Comparison of ENCODE assay signal across 1 cellular context in the genomic region with DNA sequence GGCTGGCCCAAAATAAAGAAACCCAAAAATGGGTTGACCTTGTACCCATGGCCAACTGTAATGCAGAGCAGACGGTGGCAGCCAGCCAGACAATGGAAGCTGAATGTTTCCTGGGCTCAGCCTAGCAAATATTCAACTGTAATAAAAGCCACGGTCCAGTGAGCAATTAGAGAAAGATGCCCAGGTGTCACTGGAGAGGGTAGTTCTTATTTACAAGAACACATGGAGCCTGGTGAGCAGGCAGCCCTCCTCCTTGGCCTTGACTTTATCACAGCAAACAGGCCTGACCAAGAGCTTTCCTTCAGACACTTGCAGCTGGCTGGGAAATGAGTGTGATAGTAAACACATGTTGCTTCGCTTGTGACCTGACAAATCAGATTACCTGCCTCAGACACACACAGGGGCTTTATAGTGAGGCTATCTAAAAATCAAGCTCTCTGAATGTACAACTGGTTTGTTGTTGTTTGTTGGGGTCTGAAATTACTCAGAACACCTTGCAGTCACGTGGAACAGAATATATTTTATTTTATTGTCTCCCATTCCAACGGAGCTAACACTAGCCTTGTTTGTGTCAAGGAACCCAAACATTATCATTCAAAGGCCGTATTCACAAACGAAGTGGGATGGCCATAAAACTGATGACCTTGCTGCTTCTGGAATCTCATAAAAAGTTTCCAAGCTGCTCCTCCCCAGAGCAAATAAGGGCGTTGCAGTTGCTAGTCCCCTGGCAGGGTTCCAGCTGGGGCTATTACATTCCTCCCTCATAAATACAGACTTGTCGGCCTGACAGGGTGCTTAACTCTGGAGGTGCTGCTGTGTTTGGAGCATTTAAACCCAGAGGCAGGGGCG.
TF ChIP-seq lines count a peak whose summit lies in the region.

No MANE protein-coding gene starts in this region.

TF ChIP-seq in HepG2, 621 proteins besides CTCF, POLR2A, EP300 and RAD21 (continued from another document and continues in another):
- TF ChIP-seq, protein P1, sequence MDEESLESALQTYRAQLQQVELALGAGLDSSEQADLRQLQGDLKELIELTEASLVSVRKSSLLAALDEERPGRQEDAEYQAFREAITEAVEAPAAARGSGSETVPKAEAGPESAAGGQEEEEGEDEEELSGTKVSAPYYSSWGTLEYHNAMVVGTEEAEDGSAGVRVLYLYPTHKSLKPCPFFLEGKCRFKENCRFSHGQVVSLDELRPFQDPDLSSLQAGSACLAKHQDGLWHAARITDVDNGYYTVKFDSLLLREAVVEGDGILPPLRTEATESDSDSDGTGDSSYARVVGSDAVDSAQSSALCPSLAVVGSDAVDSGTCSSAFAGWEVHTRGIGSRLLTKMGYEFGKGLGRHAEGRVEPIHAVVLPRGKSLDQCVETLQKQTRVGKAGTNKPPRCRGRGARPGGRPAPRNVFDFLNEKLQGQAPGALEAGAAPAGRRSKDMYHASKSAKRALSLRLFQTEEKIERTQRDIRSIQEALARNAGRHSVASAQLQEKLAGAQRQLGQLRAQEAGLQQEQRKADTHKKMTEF (CRISPR knock-in tag; IDR thresholded peaks at IDR 0.05), result no peak
- TF ChIP-seq ZNF598 (CRISPR knock-in tag; IDR thresholded peaks at IDR 0.05; ENCODE audit: borderline replicate concordance), result no peak
- no peak for TF ChIP-seq ZNF569 (CRISPR knock-in tag; IDR thresholded peaks at IDR 0.05; ENCODE audit: borderline replicate concordance)
- no peak for TF ChIP-seq ZFP36L2 (CRISPR knock-in tag; IDR thresholded peaks at IDR 0.05)
- TF ChIP-seq ASH2L (IDR thresholded peaks at IDR 0.05; ENCODE audit: insufficient read length, low read depth, low read length), result no peak
- 0 out of 2 replicates have a peak, but pooled peaks have one; percentile 29 for TF ChIP-seq TP53 (CRISPR knock-in tag; conservative IDR thresholded peaks at IDR 0.05)
- TF ChIP-seq ZNF557 (CRISPR knock-in tag; IDR thresholded peaks at IDR 0.05), result no peak
- TF ChIP-seq, protein P2, sequence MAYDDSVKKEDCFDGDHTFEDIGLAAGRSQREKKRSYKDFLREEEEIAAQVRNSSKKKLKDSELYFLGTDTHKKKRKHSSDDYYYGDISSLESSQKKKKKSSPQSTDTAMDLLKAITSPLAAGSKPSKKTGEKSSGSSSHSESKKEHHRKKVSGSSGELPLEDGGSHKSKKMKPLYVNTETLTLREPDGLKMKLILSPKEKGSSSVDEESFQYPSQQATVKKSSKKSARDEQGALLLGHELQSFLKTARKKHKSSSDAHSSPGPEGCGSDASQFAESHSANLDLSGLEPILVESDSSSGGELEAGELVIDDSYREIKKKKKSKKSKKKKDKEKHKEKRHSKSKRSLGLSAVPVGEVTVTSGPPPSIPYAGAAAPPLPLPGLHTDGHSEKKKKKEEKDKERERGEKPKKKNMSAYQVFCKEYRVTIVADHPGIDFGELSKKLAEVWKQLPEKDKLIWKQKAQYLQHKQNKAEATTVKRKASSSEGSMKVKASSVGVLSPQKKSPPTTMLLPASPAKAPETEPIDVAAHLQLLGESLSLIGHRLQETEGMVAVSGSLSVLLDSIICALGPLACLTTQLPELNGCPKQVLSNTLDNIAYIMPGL (CRISPR knock-in tag; IDR thresholded peaks at IDR 0.05; ENCODE audit: borderline replicate concordance in 1 of 2, low read depth in 1 of 2), result 0 out of 4 replicates have a peak, but pooled peaks of 1 of the 2 experiments have one; percentile 27
- no peak for TF ChIP-seq ZNF326 (CRISPR knock-in tag; IDR thresholded peaks at IDR 0.05; ENCODE audit: borderline replicate concordance)
- 0 out of 2 replicates have a peak, but pooled peaks have one; percentile 14 for TF ChIP-seq REPIN1 (CRISPR knock-in tag; IDR thresholded peaks at IDR 0.05; ENCODE audit: borderline replicate concordance, low read depth)
- TF ChIP-seq, protein P3, sequence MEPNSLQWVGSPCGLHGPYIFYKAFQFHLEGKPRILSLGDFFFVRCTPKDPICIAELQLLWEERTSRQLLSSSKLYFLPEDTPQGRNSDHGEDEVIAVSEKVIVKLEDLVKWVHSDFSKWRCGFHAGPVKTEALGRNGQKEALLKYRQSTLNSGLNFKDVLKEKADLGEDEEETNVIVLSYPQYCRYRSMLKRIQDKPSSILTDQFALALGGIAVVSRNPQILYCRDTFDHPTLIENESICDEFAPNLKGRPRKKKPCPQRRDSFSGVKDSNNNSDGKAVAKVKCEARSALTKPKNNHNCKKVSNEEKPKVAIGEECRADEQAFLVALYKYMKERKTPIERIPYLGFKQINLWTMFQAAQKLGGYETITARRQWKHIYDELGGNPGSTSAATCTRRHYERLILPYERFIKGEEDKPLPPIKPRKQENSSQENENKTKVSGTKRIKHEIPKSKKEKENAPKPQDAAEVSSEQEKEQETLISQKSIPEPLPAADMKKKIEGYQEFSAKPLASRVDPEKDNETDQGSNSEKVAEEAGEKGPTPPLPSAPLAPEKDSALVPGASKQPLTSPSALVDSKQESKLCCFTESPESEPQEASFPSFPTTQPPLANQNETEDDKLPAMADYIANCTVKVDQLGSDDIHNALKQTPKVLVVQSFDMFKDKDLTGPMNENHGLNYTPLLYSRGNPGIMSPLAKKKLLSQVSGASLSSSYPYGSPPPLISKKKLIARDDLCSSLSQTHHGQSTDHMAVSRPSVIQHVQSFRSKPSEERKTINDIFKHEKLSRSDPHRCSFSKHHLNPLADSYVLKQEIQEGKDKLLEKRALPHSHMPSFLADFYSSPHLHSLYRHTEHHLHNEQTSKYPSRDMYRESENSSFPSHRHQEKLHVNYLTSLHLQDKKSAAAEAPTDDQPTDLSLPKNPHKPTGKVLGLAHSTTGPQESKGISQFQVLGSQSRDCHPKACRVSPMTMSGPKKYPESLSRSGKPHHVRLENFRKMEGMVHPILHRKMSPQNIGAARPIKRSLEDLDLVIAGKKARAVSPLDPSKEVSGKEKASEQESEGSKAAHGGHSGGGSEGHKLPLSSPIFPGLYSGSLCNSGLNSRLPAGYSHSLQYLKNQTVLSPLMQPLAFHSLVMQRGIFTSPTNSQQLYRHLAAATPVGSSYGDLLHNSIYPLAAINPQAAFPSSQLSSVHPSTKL (CRISPR knock-in tag; IDR thresholded peaks at IDR 0.05), result peak; percentile 85
- TF ChIP-seq CHD4 (IDR thresholded peaks at IDR 0.05; ENCODE audit: borderline replicate concordance, low read length), result no peak
- TF ChIP-seq PITX1 (CRISPR knock-in tag; IDR thresholded peaks at IDR 0.05), result peak; percentile 71; the same call in 1 of the 2 replicates
- TF ChIP-seq MED8 (CRISPR knock-in tag; IDR thresholded peaks at IDR 0.05; ENCODE audit: insufficient replicate concordance), result no peak
- TF ChIP-seq HMG20A (CRISPR knock-in tag; IDR thresholded peaks at IDR 0.05; ENCODE audit: borderline replicate concordance), result peak; percentile 64; the same call in 1 of the 2 replicates
- no peak for TF ChIP-seq ZNF234 (CRISPR knock-in tag; conservative IDR thresholded peaks at IDR 0.05)
- no peak for TF ChIP-seq ZNF883 (CRISPR knock-in tag; IDR thresholded peaks at IDR 0.05; ENCODE audit: not compliant biosample characterization)
- peak; percentile 19; the same call in 1 of the 2 replicates for TF ChIP-seq POGZ (CRISPR knock-in tag; IDR thresholded peaks at IDR 0.05)
- peak; percentile 46 for TF ChIP-seq MED1 (CRISPR knock-in tag; IDR thresholded peaks at IDR 0.05)
- TF ChIP-seq PRPF4 (IDR thresholded peaks at IDR 0.05; ENCODE audit: low read depth, low read length, poor library complexity, severe bottlenecking), result no peak
- TF ChIP-seq HMG20B (CRISPR knock-in tag; conservative IDR thresholded peaks at IDR 0.05), result 0 out of 2 replicates have a peak, but pooled peaks have one; percentile 35
- 0 out of 2 replicates have a peak, but pooled peaks have one; percentile 35 for TF ChIP-seq ZNF543 (CRISPR knock-in tag; IDR thresholded peaks at IDR 0.05)
- no peak for TF ChIP-seq ZNF292 (CRISPR knock-in tag; IDR thresholded peaks at IDR 0.05; ENCODE audit: borderline replicate concordance, low read depth)
- peak; percentile 36; the same call in 1 of the 2 replicates for TF ChIP-seq MEIS2 (CRISPR knock-in tag; IDR thresholded peaks at IDR 0.05)
- TF ChIP-seq BCL6 (CRISPR knock-in tag; IDR thresholded peaks at IDR 0.05), result peak; percentile 61
- TF ChIP-seq ZMYM4 (CRISPR knock-in tag; IDR thresholded peaks at IDR 0.05), result peak; percentile 75
- 0 out of 2 replicates have a peak, but pooled peaks have one; percentile 15 for TF ChIP-seq ZSCAN9 (CRISPR knock-in tag; IDR thresholded peaks at IDR 0.05; ENCODE audit: borderline replicate concordance)
- no peak for TF ChIP-seq ZKSCAN1 (IDR thresholded peaks at IDR 0.05; ENCODE audit: low read length)
- TF ChIP-seq ERF (CRISPR knock-in tag; IDR thresholded peaks at IDR 0.05), result peak; percentile 27; the same call in 1 of the 2 replicates
- peak; percentile 72 for TF ChIP-seq ZNF7 (CRISPR knock-in tag; IDR thresholded peaks at IDR 0.05)
- TF ChIP-seq, protein P4, sequence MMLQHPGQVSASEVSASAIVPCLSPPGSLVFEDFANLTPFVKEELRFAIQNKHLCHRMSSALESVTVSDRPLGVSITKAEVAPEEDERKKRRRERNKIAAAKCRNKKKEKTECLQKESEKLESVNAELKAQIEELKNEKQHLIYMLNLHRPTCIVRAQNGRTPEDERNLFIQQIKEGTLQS (CRISPR knock-in tag; IDR thresholded peaks at IDR 0.05), result 0 out of 2 replicates have a peak, but pooled peaks have one; percentile 11
- TF ChIP-seq, protein P5, sequence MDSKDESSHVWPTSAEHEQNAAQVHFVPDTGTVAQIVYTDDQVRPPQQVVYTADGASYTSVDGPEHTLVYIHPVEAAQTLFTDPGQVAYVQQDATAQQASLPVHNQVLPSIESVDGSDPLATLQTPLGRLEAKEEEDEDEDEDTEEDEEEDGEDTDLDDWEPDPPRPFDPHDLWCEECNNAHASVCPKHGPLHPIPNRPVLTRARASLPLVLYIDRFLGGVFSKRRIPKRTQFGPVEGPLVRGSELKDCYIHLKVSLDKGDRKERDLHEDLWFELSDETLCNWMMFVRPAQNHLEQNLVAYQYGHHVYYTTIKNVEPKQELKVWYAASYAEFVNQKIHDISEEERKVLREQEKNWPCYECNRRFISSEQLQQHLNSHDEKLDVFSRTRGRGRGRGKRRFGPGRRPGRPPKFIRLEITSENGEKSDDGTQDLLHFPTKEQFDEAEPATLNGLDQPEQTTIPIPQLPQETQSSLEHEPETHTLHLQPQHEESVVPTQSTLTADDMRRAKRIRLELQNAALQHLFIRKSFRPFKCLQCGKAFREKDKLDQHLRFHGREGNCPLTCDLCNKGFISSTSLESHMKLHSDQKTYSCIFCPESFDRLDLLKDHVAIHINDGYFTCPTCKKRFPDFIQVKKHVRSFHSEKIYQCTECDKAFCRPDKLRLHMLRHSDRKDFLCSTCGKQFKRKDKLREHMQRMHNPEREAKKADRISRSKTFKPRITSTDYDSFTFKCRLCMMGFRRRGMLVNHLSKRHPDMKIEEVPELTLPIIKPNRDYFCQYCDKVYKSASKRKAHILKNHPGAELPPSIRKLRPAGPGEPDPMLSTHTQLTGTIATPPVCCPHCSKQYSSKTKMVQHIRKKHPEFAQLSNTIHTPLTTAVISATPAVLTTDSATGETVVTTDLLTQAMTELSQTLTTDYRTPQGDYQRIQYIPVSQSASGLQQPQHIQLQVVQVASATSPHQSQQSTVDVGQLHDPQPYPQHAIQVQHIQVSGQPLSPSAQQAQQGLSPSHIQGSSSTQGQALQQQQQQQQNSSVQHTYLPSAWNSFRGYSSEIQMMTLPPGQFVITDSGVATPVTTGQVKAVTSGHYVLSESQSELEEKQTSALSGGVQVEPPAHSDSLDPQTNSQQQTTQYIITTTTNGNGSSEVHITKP (CRISPR knock-in tag; IDR thresholded peaks at IDR 0.05; ENCODE audit: low read depth), result 0 out of 2 replicates have a peak, but pooled peaks have one; percentile 38
- 0 out of 2 replicates have a peak, but pooled peaks have one; percentile 16 for TF ChIP-seq ZNF629 (CRISPR knock-in tag; conservative IDR thresholded peaks at IDR 0.05)
- TF ChIP-seq, protein P6, sequence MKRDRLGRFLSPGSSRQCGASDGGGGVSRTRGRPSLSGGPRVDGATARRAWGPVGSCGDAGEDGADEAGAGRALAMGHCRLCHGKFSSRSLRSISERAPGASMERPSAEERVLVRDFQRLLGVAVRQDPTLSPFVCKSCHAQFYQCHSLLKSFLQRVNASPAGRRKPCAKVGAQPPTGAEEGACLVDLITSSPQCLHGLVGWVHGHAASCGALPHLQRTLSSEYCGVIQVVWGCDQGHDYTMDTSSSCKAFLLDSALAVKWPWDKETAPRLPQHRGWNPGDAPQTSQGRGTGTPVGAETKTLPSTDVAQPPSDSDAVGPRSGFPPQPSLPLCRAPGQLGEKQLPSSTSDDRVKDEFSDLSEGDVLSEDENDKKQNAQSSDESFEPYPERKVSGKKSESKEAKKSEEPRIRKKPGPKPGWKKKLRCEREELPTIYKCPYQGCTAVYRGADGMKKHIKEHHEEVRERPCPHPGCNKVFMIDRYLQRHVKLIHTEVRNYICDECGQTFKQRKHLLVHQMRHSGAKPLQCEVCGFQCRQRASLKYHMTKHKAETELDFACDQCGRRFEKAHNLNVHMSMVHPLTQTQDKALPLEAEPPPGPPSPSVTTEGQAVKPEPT (CRISPR knock-in tag; IDR thresholded peaks at IDR 0.05; ENCODE audit: low read depth), result peak; percentile 73; the same call in 1 of the 2 replicates
- peak; percentile 82 for TF ChIP-seq PHF21A (CRISPR knock-in tag; IDR thresholded peaks at IDR 0.05)
- TF ChIP-seq FOXK1 (CRISPR knock-in tag; IDR thresholded peaks at IDR 0.05; ENCODE audit: borderline replicate concordance, low read depth), result no peak
- no peak for TF ChIP-seq XRCC5 (optimal IDR thresholded peaks at IDR 0.05; ENCODE audit: low read length)
- TF ChIP-seq, protein P7, sequence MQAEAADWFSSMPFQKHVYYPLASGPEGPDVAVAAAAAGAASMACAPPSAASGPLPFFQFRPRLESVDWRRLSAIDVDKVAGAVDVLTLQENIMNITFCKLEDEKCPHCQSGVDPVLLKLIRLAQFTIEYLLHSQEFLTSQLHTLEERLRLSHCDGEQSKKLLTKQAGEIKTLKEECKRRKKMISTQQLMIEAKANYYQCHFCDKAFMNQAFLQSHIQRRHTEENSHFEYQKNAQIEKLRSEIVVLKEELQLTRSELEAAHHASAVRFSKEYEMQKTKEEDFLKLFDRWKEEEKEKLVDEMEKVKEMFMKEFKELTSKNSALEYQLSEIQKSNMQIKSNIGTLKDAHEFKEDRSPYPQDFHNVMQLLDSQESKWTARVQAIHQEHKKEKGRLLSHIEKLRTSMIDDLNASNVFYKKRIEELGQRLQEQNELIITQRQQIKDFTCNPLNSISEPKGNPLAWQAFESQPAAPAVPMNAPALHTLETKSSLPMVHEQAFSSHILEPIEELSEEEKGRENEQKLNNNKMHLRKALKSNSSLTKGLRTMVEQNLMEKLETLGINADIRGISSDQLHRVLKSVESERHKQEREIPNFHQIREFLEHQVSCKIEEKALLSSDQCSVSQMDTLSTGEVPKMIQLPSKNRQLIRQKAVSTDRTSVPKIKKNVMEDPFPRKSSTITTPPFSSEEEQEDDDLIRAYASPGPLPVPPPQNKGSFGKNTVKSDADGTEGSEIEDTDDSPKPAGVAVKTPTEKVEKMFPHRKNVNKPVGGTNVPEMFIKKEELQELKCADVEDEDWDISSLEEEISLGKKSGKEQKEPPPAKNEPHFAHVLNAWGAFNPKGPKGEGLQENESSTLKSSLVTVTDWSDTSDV (CRISPR knock-in tag; IDR thresholded peaks at IDR 0.05), result no peak
- TF ChIP-seq, protein P8, sequence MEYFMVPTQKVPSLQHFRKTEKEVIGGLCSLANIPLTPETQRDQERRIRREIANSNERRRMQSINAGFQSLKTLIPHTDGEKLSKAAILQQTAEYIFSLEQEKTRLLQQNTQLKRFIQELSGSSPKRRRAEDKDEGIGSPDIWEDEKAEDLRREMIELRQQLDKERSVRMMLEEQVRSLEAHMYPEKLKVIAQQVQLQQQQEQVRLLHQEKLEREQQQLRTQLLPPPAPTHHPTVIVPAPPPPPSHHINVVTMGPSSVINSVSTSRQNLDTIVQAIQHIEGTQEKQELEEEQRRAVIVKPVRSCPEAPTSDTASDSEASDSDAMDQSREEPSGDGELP (IDR thresholded peaks at IDR 0.05; ENCODE audit: borderline replicate concordance, low read depth), result peak; percentile 12; the same call in 1 of the 2 replicates
- no peak for TF ChIP-seq ZFP37 (CRISPR knock-in tag; IDR thresholded peaks at IDR 0.05; ENCODE audit: borderline replicate concordance)
- no peak for TF ChIP-seq SRSF9 (IDR thresholded peaks at IDR 0.05; ENCODE audit: borderline replicate concordance, insufficient read depth, low read depth, low read length, poor library complexity, severe bottlenecking)
